ENCODE assay signal across 8 cellular contexts in genomic region chr13:101289764-101290163, GRCh38.
DNase-seq lines count a peak whose midpoint lies in the region; ATAC-seq lines count a peak whose summit lies in the region.

No MANE protein-coding gene starts in this region.

- intact Hi-C loops in aorta (cut with DNase I), result no loop called here
- intact Hi-C loops in activated naive CD4-positive, alpha-beta T cell treated with anti-CD3 and anti-CD28 coated beads for 36 hours (cut with micrococcal nuclease), result no loop called here

- H3K4me3 ChIP-seq in aorta (ENCODE audit: low read length in 2 of 2), result no peak overlapping the region

- H3K4me1 Mint-ChIP-seq in T-helper 17 cell, result peaks cover 3% of the 10 kb centered on the region
- H3K4me1 Mint-ChIP-seq in activated naive CD4-positive, alpha-beta T cell treated with anti-CD3 and anti-CD28 coated beads for 36 hours (ENCODE audit: low read depth), result no peaks in the 10 kb centered on the region

- CTCF ChIA-PET in activated naive CD4-positive, alpha-beta T cell treated with anti-CD3 and anti-CD28 coated beads for 36 hours (lab: Charles Lee), result no interaction called here

- no peak overlapping the region for H3K27ac Mint-ChIP-seq in T-helper 17 cell
- no peak overlapping the region for H3K27ac Mint-ChIP-seq in activated naive CD4-positive, alpha-beta T cell treated with anti-CD3 and anti-CD28 coated beads for 36 hours

- ATAC-seq in T-helper 17 cell (peak; percentile 61), aorta (ENCODE audit: low FRiP score) (no peak), HG02610 (IDR thresholded peaks at IDR 0.05; ENCODE audit: unreplicated experiment) (no peak), HG02798 (IDR thresholded peaks at IDR 0.05; ENCODE audit: poor library complexity, unreplicated experiment) (no peak)

- H3K9me3 ChIP-seq in T-helper 17 cell (ENCODE audit: control insufficient read depth, low read length, poor library complexity, severe bottlenecking) (no peaks in the 10 kb centered on the region), aorta (ENCODE audit: control insufficient read depth, low read length) (no peaks in the 10 kb centered on the region)

- no peaks in the 10 kb centered on the region for H3K4me1 ChIP-seq in aorta (ENCODE audit: control insufficient read depth in 1 of 2, insufficient read depth in 2 of 2, low read length in 2 of 2)

- WGBS in aorta, 2 donors, result 59 to 64% methylated on average over 5 of the region's 5 CpGs

- peaks cover 2% of the 10 kb centered on the region for H3K9me3 Mint-ChIP-seq in activated naive CD4-positive, alpha-beta T cell treated with anti-CD3 and anti-CD28 coated beads for 36 hours

- H3K27me3 ChIP-seq in aorta (ENCODE audit: control insufficient read depth in 1 of 2, insufficient read depth in 2 of 2, low read length in 1 of 2), result no peaks in the 10 kb centered on the region

- no peak overlapping the region for H3K4me3 Mint-ChIP-seq in T-helper 17 cell
- H3K4me3 Mint-ChIP-seq in activated naive CD4-positive, alpha-beta T cell treated with anti-CD3 and anti-CD28 coated beads for 36 hours, result no peak overlapping the region

- peaks cover 2% of the 10 kb centered on the region for H3K36me3 Mint-ChIP-seq in T-helper 17 cell (ENCODE audit: low read depth)
- H3K36me3 Mint-ChIP-seq in activated naive CD4-positive, alpha-beta T cell treated with anti-CD3 and anti-CD28 coated beads for 36 hours (ENCODE audit: low read depth), result no peaks in the 10 kb centered on the region

- no peak overlapping the region for H3K27ac ChIP-seq in aorta (ENCODE audit: low read depth in 1 of 2, low read length in 2 of 2)

- DNase-seq in DMS153 (lab: John Stamatoyannopoulos, UW) (peak; percentile 85), NCI-H1092 (lab: John Stamatoyannopoulos, UW) (peak; percentile 84), T-helper 17 cell (no peak), inferior parietal cortex (ENCODE audit: extremely low spot score) (peak; percentile 37), aorta (no peak)
- DNase-seq in activated naive CD4-positive, alpha-beta T cell treated with anti-CD3 and anti-CD28 coated beads for 36 hours, result no peak

- peaks cover 2 to 3% of the 10 kb centered on the region in 2 donors for H3K36me3 ChIP-seq in aorta (ENCODE audit: control insufficient read depth in 1 of 2, insufficient read depth in 2 of 2, low read length in 1 of 2)

- H3K27me3 Mint-ChIP-seq in T-helper 17 cell, result peaks cover 5% of the 10 kb centered on the region
- H3K27me3 Mint-ChIP-seq in activated naive CD4-positive, alpha-beta T cell treated with anti-CD3 and anti-CD28 coated beads for 36 hours (ENCODE audit: low read depth), result peaks cover 12% of the 10 kb centered on the region

Comparison
In these comparisons a context has a peak if more than half of its experiments do, and no peak if none do; other contexts are left out.
1. DNase-seq: peak in DMS153 (single experiment), NCI-H1092 (single experiment) and inferior parietal cortex (single experiment); none in T-helper 17 cell (0 of 3), aorta (0 of 2) and activated naive CD4-positive, alpha-beta T cell treated with anti-CD3 and anti-CD28 coated beads for 36 hours (single experiment).